ENCODE assay signal across 1 cellular context in genomic region chr11:112024778-112025678, GRCh38.
TF ChIP-seq lines count a peak whose summit lies in the region.

Gene DLAT, plus strand, starts transcription at chr11:112025408. Its CDS starts 65 bp downstream, at chr11:112025473.

TF ChIP-seq in K562, 482 proteins besides CTCF, POLR2A, EP300 and RAD21 (continued from another document and continues in another):
- peak; percentile 64 for TF ChIP-seq VEZF1 (CRISPR knock-in tag; IDR thresholded peaks at IDR 0.05)
- TF ChIP-seq NCOR1 (IDR thresholded peaks at IDR 0.05) = peak; percentile 27; the same call in 1 of the 2 replicates
- no peak for TF ChIP-seq ZFP30 (CRISPR knock-in tag; IDR thresholded peaks at IDR 0.05; ENCODE audit: borderline replicate concordance)
- TF ChIP-seq RNF2 (IDR thresholded peaks at IDR 0.05) = peak; percentile 80
- no peak for TF ChIP-seq ZNF830 (CRISPR knock-in tag; IDR thresholded peaks at IDR 0.05)
- TF ChIP-seq, protein P1, sequence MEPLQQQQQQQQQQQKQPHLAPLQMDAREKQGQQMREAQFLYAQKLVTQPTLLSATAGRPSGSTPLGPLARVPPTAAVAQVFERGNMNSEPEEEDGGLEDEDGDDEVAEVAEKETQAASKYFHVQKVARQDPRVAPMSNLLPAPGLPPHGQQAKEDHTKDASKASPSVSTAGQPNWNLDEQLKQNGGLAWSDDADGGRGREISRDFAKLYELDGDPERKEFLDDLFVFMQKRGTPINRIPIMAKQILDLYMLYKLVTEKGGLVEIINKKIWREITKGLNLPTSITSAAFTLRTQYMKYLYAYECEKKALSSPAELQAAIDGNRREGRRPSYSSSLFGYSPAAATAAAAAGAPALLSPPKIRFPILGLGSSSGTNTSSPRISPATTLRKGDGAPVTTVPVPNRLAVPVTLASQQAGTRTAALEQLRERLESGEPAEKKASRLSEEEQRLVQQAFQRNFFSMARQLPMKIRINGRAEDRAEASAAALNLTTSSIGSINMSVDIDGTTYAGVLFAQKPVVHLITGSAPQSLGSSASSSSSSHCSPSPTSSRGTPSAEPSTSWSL (CRISPR knock-in tag; IDR thresholded peaks at IDR 0.05; ENCODE audit: borderline replicate concordance) = no peak
- TF ChIP-seq DPF2 (IDR thresholded peaks at IDR 0.05) = peak; percentile 69
- TF ChIP-seq, protein P2, sequence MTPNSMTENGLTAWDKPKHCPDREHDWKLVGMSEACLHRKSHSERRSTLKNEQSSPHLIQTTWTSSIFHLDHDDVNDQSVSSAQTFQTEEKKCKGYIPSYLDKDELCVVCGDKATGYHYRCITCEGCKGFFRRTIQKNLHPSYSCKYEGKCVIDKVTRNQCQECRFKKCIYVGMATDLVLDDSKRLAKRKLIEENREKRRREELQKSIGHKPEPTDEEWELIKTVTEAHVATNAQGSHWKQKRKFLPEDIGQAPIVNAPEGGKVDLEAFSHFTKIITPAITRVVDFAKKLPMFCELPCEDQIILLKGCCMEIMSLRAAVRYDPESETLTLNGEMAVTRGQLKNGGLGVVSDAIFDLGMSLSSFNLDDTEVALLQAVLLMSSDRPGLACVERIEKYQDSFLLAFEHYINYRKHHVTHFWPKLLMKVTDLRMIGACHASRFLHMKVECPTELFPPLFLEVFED (CRISPR knock-in tag; conservative IDR thresholded peaks at IDR 0.05) = peak; percentile 88
- peak; percentile 52 for TF ChIP-seq CHD1 (IDR thresholded peaks at IDR 0.05; ENCODE audit: low read length)
- no peak for TF ChIP-seq ZNF586 (CRISPR knock-in tag; conservative IDR thresholded peaks at IDR 0.05)
- TF ChIP-seq DMBX1 (CRISPR knock-in tag; IDR thresholded peaks at IDR 0.05; ENCODE audit: borderline replicate concordance) = no peak; the same call in 1 of the 2 replicates
- TF ChIP-seq C11orf30 (IDR thresholded peaks at IDR 0.05; ENCODE audit: low read depth) = peak; percentile 82
- TF ChIP-seq CC2D1A (IDR thresholded peaks at IDR 0.05) = peak; percentile 34; the same call in 1 of the 2 replicates
- TF ChIP-seq CBFA2T2 (conservative IDR thresholded peaks at IDR 0.05) = no peak
- TF ChIP-seq RBFOX2 (IDR thresholded peaks at IDR 0.05; ENCODE audit: low read depth, low read length) = peak; percentile 96
- TF ChIP-seq ZNF140 (CRISPR knock-in tag; IDR thresholded peaks at IDR 0.05) = no peak
- TF ChIP-seq PTRF (tag; IDR thresholded peaks at IDR 0.05) = no peak
- TF ChIP-seq, protein P3, sequence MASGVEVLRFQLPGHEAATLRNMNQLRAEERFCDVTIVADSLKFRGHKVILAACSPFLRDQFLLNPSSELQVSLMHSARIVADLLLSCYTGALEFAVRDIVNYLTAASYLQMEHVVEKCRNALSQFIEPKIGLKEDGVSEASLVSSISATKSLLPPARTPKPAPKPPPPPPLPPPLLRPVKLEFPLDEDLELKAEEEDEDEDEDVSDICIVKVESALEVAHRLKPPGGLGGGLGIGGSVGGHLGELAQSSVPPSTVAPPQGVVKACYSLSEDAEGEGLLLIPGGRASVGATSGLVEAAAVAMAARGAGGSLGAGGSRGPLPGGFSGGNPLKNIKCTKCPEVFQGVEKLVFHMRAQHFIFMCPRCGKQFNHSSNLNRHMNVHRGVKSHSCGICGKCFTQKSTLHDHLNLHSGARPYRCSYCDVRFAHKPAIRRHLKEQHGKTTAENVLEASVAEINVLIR (CRISPR knock-in tag; IDR thresholded peaks at IDR 0.05) = 0 out of 2 replicates have a peak, but pooled peaks have one; percentile 50
- no peak for TF ChIP-seq KDM2B (CRISPR knock-in tag; IDR thresholded peaks at IDR 0.05)
- 0 out of 2 replicates have a peak, but pooled peaks have one; percentile 33 for TF ChIP-seq ZNF395 (CRISPR knock-in tag; IDR thresholded peaks at IDR 0.05)
- TF ChIP-seq FOXK1 (CRISPR knock-in tag; IDR thresholded peaks at IDR 0.05; ENCODE audit: borderline replicate concordance) = peak; percentile 82; the same call in 1 of the 2 replicates
- no peak for TF ChIP-seq SREBF1 (IDR thresholded peaks at IDR 0.05; ENCODE audit: borderline replicate concordance, low read depth, low read length)
- no peak for TF ChIP-seq NFIX (CRISPR knock-in tag; IDR thresholded peaks at IDR 0.05; ENCODE audit: low read depth)
- TF ChIP-seq, protein P4, sequence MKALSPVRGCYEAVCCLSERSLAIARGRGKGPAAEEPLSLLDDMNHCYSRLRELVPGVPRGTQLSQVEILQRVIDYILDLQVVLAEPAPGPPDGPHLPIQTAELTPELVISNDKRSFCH (CRISPR knock-in tag; IDR thresholded peaks at IDR 0.05) = no peak
- TF ChIP-seq, protein P4 (tag; IDR thresholded peaks at IDR 0.05) = peak; percentile 49; the same call in 1 of the 2 replicates
- no peak for TF ChIP-seq RBM39 (optimal IDR thresholded peaks at IDR 0.05; ENCODE audit: low read depth, low read length)
- TF ChIP-seq CBX8 (IDR thresholded peaks at IDR 0.05; ENCODE audit: borderline replicate concordance, extremely low read depth, low read depth, low read length, poor library complexity, severe bottlenecking) = no peak
- no peak for TF ChIP-seq HOMEZ (CRISPR knock-in tag; IDR thresholded peaks at IDR 0.05)
- TF ChIP-seq DDX20 (tag; IDR thresholded peaks at IDR 0.05; ENCODE audit: low read depth) = no peak
- no peak for TF ChIP-seq KHSRP (IDR thresholded peaks at IDR 0.05)
- TF ChIP-seq HES1 (IDR thresholded peaks at IDR 0.05; ENCODE audit: low read depth) = peak; percentile 40; the same call in 1 of the 2 replicates
- TF ChIP-seq, protein P5, sequence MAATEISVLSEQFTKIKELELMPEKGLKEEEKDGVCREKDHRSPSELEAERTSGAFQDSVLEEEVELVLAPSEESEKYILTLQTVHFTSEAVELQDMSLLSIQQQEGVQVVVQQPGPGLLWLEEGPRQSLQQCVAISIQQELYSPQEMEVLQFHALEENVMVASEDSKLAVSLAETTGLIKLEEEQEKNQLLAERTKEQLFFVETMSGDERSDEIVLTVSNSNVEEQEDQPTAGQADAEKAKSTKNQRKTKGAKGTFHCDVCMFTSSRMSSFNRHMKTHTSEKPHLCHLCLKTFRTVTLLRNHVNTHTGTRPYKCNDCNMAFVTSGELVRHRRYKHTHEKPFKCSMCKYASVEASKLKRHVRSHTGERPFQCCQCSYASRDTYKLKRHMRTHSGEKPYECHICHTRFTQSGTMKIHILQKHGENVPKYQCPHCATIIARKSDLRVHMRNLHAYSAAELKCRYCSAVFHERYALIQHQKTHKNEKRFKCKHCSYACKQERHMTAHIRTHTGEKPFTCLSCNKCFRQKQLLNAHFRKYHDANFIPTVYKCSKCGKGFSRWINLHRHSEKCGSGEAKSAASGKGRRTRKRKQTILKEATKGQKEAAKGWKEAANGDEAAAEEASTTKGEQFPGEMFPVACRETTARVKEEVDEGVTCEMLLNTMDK (IDR thresholded peaks at IDR 0.05; ENCODE audit: borderline replicate concordance, insufficient read depth, low read depth, low read length, poor library complexity, severe bottlenecking) = no peak
- no peak for TF ChIP-seq SRSF9 (IDR thresholded peaks at IDR 0.05; ENCODE audit: borderline replicate concordance, low read depth, low read length)
- no peak for TF ChIP-seq CHAMP1 (IDR thresholded peaks at IDR 0.05)
- no peak for TF ChIP-seq SMARCE1 (IDR thresholded peaks at IDR 0.05)
- TF ChIP-seq, protein P6, sequence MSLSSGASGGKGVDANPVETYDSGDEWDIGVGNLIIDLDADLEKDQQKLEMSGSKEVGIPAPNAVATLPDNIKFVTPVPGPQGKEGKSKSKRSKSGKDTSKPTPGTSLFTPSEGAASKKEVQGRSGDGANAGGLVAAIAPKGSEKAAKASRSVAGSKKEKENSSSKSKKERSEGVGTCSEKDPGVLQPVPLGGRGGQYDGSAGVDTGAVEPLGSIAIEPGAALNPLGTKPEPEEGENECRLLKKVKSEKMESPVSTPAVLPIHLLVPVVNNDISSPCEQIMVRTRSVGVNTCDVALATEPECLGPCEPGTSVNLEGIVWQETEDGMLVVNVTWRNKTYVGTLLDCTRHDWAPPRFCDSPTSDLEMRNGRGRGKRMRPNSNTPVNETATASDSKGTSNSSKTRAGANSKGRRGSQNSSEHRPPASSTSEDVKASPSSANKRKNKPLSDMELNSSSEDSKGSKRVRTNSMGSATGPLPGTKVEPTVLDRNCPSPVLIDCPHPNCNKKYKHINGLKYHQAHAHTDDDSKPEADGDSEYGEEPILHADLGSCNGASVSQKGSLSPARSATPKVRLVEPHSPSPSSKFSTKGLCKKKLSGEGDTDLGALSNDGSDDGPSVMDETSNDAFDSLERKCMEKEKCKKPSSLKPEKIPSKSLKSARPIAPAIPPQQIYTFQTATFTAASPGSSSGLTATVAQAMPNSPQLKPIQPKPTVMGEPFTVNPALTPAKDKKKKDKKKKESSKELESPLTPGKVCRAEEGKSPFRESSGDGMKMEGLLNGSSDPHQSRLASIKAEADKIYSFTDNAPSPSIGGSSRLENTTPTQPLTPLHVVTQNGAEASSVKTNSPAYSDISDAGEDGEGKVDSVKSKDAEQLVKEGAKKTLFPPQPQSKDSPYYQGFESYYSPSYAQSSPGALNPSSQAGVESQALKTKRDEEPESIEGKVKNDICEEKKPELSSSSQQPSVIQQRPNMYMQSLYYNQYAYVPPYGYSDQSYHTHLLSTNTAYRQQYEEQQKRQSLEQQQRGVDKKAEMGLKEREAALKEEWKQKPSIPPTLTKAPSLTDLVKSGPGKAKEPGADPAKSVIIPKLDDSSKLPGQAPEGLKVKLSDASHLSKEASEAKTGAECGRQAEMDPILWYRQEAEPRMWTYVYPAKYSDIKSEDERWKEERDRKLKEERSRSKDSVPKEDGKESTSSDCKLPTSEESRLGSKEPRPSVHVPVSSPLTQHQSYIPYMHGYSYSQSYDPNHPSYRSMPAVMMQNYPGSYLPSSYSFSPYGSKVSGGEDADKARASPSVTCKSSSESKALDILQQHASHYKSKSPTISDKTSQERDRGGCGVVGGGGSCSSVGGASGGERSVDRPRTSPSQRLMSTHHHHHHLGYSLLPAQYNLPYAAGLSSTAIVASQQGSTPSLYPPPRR (CRISPR knock-in tag; IDR thresholded peaks at IDR 0.05; ENCODE audit: borderline replicate concordance) = no peak
- TF ChIP-seq MYNN (IDR thresholded peaks at IDR 0.05) = peak; percentile 15; the same call in 1 of the 2 replicates
- no peak for TF ChIP-seq MYNN (CRISPR knock-in tag; IDR thresholded peaks at IDR 0.05)
- peak; percentile 57; the same call in 1 of the 2 replicates for TF ChIP-seq ZBTB7A (IDR thresholded peaks at IDR 0.05; ENCODE audit: borderline replicate concordance, control insufficient read depth, low read depth, low read length)
- no peak for TF ChIP-seq SNRNP70 (optimal IDR thresholded peaks at IDR 0.05; ENCODE audit: low read depth, low read length)
